8 cellular contexts compared by ENCODE assay signal in genomic region chr10:113959383-113959760, GRCh38.
A peak's percentile ranks its signal among the peaks of the same experiment; 100 is the strongest.
DNase-seq lines count a peak whose midpoint lies in the region; ATAC-seq, FAIRE-seq and TF ChIP-seq lines count a peak whose summit lies in the region.

No MANE protein-coding gene starts in this region.

- no peaks in the 10 kb centered on the region for H3K36me3 Mint-ChIP-seq in immature natural killer cell

- TF ChIP-seq EP300 in HepG2 (IDR thresholded peaks at IDR 0.05; ENCODE audit: low read depth in 2 of 2, low read length in 2 of 2) (no peak), HepG2 (CRISPR knock-in tag; IDR thresholded peaks at IDR 0.05; ENCODE audit: borderline replicate concordance) (no peak)

- TF ChIP-seq CTCF in HepG2 (CRISPR knock-in tag; IDR thresholded peaks at IDR 0.05) = no peak

- DNase-seq in DMS153 treated with DMSO at 0.1 percent for 48 hours (lab: John Stamatoyannopoulos, UW; ENCODE audit: unreplicated experiment) (peak; percentile 75), LoVo (ENCODE audit: low spot score) (peak; percentile 78), HepG2 (ENCODE audit: low spot score) (no peak), cerebellum (ENCODE audit: low spot score) (no peak), NCI-H226 (no peak), immature natural killer cell (no peak), SJCRH30 (no peak)

- no peak for TF ChIP-seq RAD21 in HepG2 (CRISPR knock-in tag; IDR thresholded peaks at IDR 0.05)

- no peaks in the 10 kb centered on the region for H3K79me2 ChIP-seq in HepG2 (ENCODE audit: insufficient read depth, low read length)

- H3K9me3 ChIP-seq in HepG2 (ENCODE audit: low read length) (no peaks in the 10 kb centered on the region), SJCRH30 (replicated peaks) (no peaks in the 10 kb centered on the region)

- intact Hi-C loops in HepG2 (cut with micrococcal nuclease; ENCODE audit: unreplicated experiment) = no loop called here

- no TSS peak for BruUV-seq in HepG2 (replicated peaks; lab: Mats Ljungman, UMichigan)

- H3K4me3 ChIP-seq in HepG2 (replicated peaks in 1 of 3; ENCODE audit: insufficient read depth in 1 of 3, low read depth in 2 of 3, low read length in 3 of 3) = no peak overlapping the region
- no peak overlapping the region for H3K4me3 ChIP-seq in SJCRH30

- WGBS in HepG2 (ENCODE audit: low lambda C conversion rate) = 69% methylated on average over 6 of the region's 6 CpGs

- H3K27me3 ChIP-seq in HepG2 (ENCODE audit: control insufficient read depth in 1 of 2, insufficient read depth in 2 of 2, low read length in 2 of 2) = no peaks in the 10 kb centered on the region
- H3K27me3 ChIP-seq in SJCRH30 = no peaks in the 10 kb centered on the region

- no peak overlapping the region for H2AFZ ChIP-seq in HepG2 (ENCODE audit: low read length)

- CTCF ChIA-PET in HepG2 (lab: Yijun Ruan, JAX; ENCODE audit: low intra/inter-chr PET ratio, low total read pairs) = no interaction called here

- peak overlapping the region; percentile 67 for H3K4me2 ChIP-seq in HepG2 (ENCODE audit: low read depth, low read length)

- peak; percentile 46 for ATAC-seq in GM21423 (IDR thresholded peaks at IDR 0.05; ENCODE audit: unreplicated experiment)
- ATAC-seq in HepG2 = no peak

- H3K36me3 ChIP-seq in HepG2 (replicated peaks in 1 of 2; ENCODE audit: control insufficient read depth in 1 of 2, insufficient read depth in 2 of 2, low read length in 2 of 2) (no peaks in the 10 kb centered on the region), SJCRH30 (no peaks in the 10 kb centered on the region)

- POLR2A ChIA-PET in HepG2 (lab: Yijun Ruan, JAX) = no interaction called here

- peaks cover 30 to 31% of the 10 kb centered on the region in 2 donors for H3K4me1 Mint-ChIP-seq in immature natural killer cell

- H3K9me3 Mint-ChIP-seq in immature natural killer cell = no peaks in the 10 kb centered on the region

- in situ Hi-C loops in HepG2 (cut with HindIII; ENCODE audit: extremely low pct_ligation_motif_present, low pct_unique_long_range_greater_than_20kb) = no loop called here

- no peak overlapping the region for H3K4me3 Mint-ChIP-seq in immature natural killer cell

- H3K27ac Mint-ChIP-seq in immature natural killer cell = peak overlapping the region in 1 of 6 donors; percentile 23

- FAIRE-seq in HepG2 (lab: Jason Lieb, UNC) = no peak

- peaks cover 5 to 11% (median 9%) of the 10 kb centered on the region in 3 donors for H3K27me3 Mint-ChIP-seq in immature natural killer cell (ENCODE audit: low read depth in 3 of 3)

- H3K4me1 ChIP-seq in HepG2 (ENCODE audit: insufficient read depth, low read length) (peaks cover 56% of the 10 kb centered on the region), SJCRH30 (peaks cover 19% of the 10 kb centered on the region)

- no peaks in the 10 kb centered on the region for H4K20me1 ChIP-seq in HepG2 (ENCODE audit: insufficient read depth, low read length)

- H3K27ac ChIP-seq in HepG2 (ENCODE audit: extremely low read length, insufficient read depth, low read length) (no peak overlapping the region), SJCRH30 (no peak overlapping the region)

- no peak for TF ChIP-seq POLR2A in HepG2 (IDR thresholded peaks at IDR 0.05; ENCODE audit: insufficient read depth in 1 of 2, low read depth in 2 of 2, low read length in 2 of 2)

- H3K9ac ChIP-seq in HepG2 (ENCODE audit: insufficient read depth, low read depth, low read length) = no peak overlapping the region

TF ChIP-seq in HepG2, 621 proteins besides CTCF, POLR2A, EP300 and RAD21:
- no peak for TF ChIP-seq ZNF33B (CRISPR knock-in tag; IDR thresholded peaks at IDR 0.05)
- no peak for TF ChIP-seq ZNF646 (CRISPR knock-in tag; IDR thresholded peaks at IDR 0.05)
- TF ChIP-seq MXI1 (IDR thresholded peaks at IDR 0.05; ENCODE audit: borderline replicate concordance, low read depth, low read length) = no peak
- no peak for TF ChIP-seq ZNF598 (CRISPR knock-in tag; IDR thresholded peaks at IDR 0.05; ENCODE audit: borderline replicate concordance)
- TF ChIP-seq PRPF4 (IDR thresholded peaks at IDR 0.05; ENCODE audit: low read depth, low read length, poor library complexity, severe bottlenecking) = no peak
- TF ChIP-seq SPEN (CRISPR knock-in tag; IDR thresholded peaks at IDR 0.05; ENCODE audit: low read depth) = no peak
- no peak for TF ChIP-seq ZNF75D (CRISPR knock-in tag; IDR thresholded peaks at IDR 0.05; ENCODE audit: borderline replicate concordance)

Comparison
In these comparisons a context has a peak if more than half of its experiments do, and no peak if none do; other contexts are left out.
1. DNase-seq: peak in DMS153 treated with DMSO at 0.1 percent for 48 hours (single experiment) and LoVo (single experiment); none in HepG2 (single experiment), cerebellum (single experiment), NCI-H226 (single experiment), immature natural killer cell (0 of 3) and SJCRH30 (0 of 2).